8 cellular contexts compared by ENCODE assay signal in genomic region chr2:120222186-120223033, GRCh38. TPM values are rescaled to one million over a fixed set of nuclear protein-coding genes. Genes with fewer than 3 reads are reported as not detected.
DNase-seq lines count a peak whose midpoint lies in the region; ATAC-seq and TF ChIP-seq lines count a peak whose summit lies in the region.

No MANE protein-coding gene starts in this region.

- peaks cover 36% of the 10 kb centered on the region for H3K36me3 Mint-ChIP-seq in CD8-positive, alpha-beta T cell
- peaks cover 33% of the 10 kb centered on the region for H3K36me3 Mint-ChIP-seq in osteocyte (ENCODE audit: unreplicated experiment)

- peak overlapping the region; percentile 83 for H3K4me2 ChIP-seq in PC-9

- TF ChIP-seq CTCF in CD8-positive, alpha-beta T cell (IDR thresholded peaks at IDR 0.05) = no peak
- TF ChIP-seq CTCF in PC-9 (conservative IDR thresholded peaks at IDR 0.05) (no peak), osteocyte (IDR thresholded peaks at IDR 0.05) (no peak)

- H3K27me3 ChIP-seq in CD8-positive, alpha-beta T cell (ENCODE audit: insufficient read depth, low read length) = no peaks in the 10 kb centered on the region
- H3K27me3 ChIP-seq in PC-9 (ENCODE audit: insufficient read depth, low read depth) = no peaks in the 10 kb centered on the region
- no peaks in the 10 kb centered on the region for H3K27me3 ChIP-seq in esophagus (ENCODE audit: control insufficient read depth in 1 of 2, insufficient read depth in 2 of 2, low read length in 2 of 2)

- H3K9me3 ChIP-seq in CD8-positive, alpha-beta T cell (ENCODE audit: low read length) = no peaks in the 10 kb centered on the region
- H3K9me3 ChIP-seq in PC-9 (ENCODE audit: insufficient read depth, low read depth) (no peaks in the 10 kb centered on the region), esophagus (ENCODE audit: control insufficient read depth in 2 of 2, insufficient read depth in 1 of 2, low read depth in 1 of 2, low read length in 1 of 2) (peaks cover 0 to 6% of the 10 kb centered on the region in 2 donors)

- BruUV-seq in PC-9 (replicated peaks; lab: Mats Ljungman, UMichigan) = no TSS peak

- H3K27me3 Mint-ChIP-seq in CD8-positive, alpha-beta T cell (ENCODE audit: low read depth) = no peaks in the 10 kb centered on the region
- H3K27me3 Mint-ChIP-seq in osteocyte (ENCODE audit: unreplicated experiment) = peaks cover 3% of the 10 kb centered on the region

- H3K36me3 ChIP-seq in CD8-positive, alpha-beta T cell (ENCODE audit: insufficient read depth, low read length) = no peaks in the 10 kb centered on the region
- H3K36me3 ChIP-seq in PC-9 (ENCODE audit: low read depth) (no peaks in the 10 kb centered on the region; the same call in 1 of the 2 replicates), esophagus (ENCODE audit: control insufficient read depth in 2 of 2, insufficient read depth in 2 of 2, low read length in 1 of 2) (no peaks in the 10 kb centered on the region)

- H3K9me2 ChIP-seq in PC-9 (ENCODE audit: insufficient read depth) = no peaks in the 10 kb centered on the region

- H3K79me2 ChIP-seq in PC-9 (ENCODE audit: low read depth) = peaks cover 47% of the 10 kb centered on the region

- no peak for DNase-seq in CD8-positive, alpha-beta T cell
- DNase-seq in PC-9 = no peak
- DNase-seq in osteocyte (ENCODE audit: extremely low spot score, unreplicated experiment) = no peak
- DNase-seq in kidney tubule cell (ENCODE audit: low spot score) = no peak
- DNase-seq in dedifferentiated amniotic fluid mesenchymal stem cell (ENCODE audit: extremely low spot score) = no peak
- no peak for DNase-seq in NCI-H187 (lab: John Stamatoyannopoulos, UW)

- H3K27ac Mint-ChIP-seq in CD8-positive, alpha-beta T cell = peak overlapping the region; percentile 93
- H3K27ac Mint-ChIP-seq in osteocyte (ENCODE audit: unreplicated experiment) = peak overlapping the region; percentile 76

- POLR2A ChIA-PET in CD8-positive, alpha-beta T cell (lab: Charles Lee) = interaction anchor here (0.9 to 2.7 kb wide), 4 partner anchors 10 to 46 kb away, joined by 4 to 18 read pairs (median 6); partner anchors contain the start of gene RALB
- POLR2A ChIA-PET in PC-9 (lab: Charles Lee; ENCODE audit: unreplicated experiment) = interaction anchor here (0.5 to 1.2 kb wide), 8 partner anchors 10 to 463 kb away, joined by 3 to 11 read pairs (median 4); partner anchors contain the start of genes PTPN4 and RALB

- ATAC-seq in CD8-positive, alpha-beta T cell = peak; percentile 13
- no peak for ATAC-seq in GM18858 (IDR thresholded peaks at IDR 0.05; ENCODE audit: unreplicated experiment)

- peaks cover 9% of the 10 kb centered on the region for H3K9me3 Mint-ChIP-seq in CD8-positive, alpha-beta T cell
- no peaks in the 10 kb centered on the region for H3K9me3 Mint-ChIP-seq in osteocyte (ENCODE audit: unreplicated experiment)

- H3K4me1 Mint-ChIP-seq in CD8-positive, alpha-beta T cell (ENCODE audit: low read depth) = peaks cover 54% of the 10 kb centered on the region
- H3K4me1 Mint-ChIP-seq in osteocyte (ENCODE audit: unreplicated experiment) = peaks cover 22% of the 10 kb centered on the region

- H3K4me1 ChIP-seq in CD8-positive, alpha-beta T cell (ENCODE audit: insufficient read depth, low read length) = peaks cover 31% of the 10 kb centered on the region
- peaks cover 45% of the 10 kb centered on the region for H3K4me1 ChIP-seq in PC-9 (replicated peaks; ENCODE audit: insufficient read depth)
- H3K4me1 ChIP-seq in esophagus (ENCODE audit: control insufficient read depth in 2 of 2, insufficient read depth in 2 of 2, low read length in 1 of 2) = peaks cover 11 to 12% of the 10 kb centered on the region in 2 donors

- intact Hi-C loops in CD8-positive, alpha-beta T cell (cut with DNase I, micrococcal nuclease) = loop anchor here (1.0 to 10.0 kb wide), 11 partner anchors 10 to 858 kb away; partner anchors contain the start of genes PTPN4 (in 2 of the 2), RALB (in 2 of the 2), TMEM177 (in 2 of the 2) and C2orf76 (in 1 of the 2)
- intact Hi-C loops in PC-9 (cut with micrococcal nuclease; ENCODE audit: unreplicated experiment) = loop anchor here (1.0 to 2.0 kb wide), 3 partner anchors 16 to 69 kb away; partner anchors contain the start of gene RALB

- CTCF ChIA-PET in CD8-positive, alpha-beta T cell (lab: Charles Lee) = interaction anchor here (0.9 to 1.0 kb wide), 3 partner anchors 9 to 46 kb away, joined by 3 read pairs; no protein-coding TSS in a partner anchor
- CTCF ChIA-PET in PC-9 (lab: Charles Lee) = interaction anchor here (0.6 to 1.4 kb wide), 5 partner anchors 17 to 844 kb away, joined by 3 to 7 read pairs (median 4); partner anchors contain the start of genes EPB41L5 and RALB

- peaks cover 21% of the 10 kb centered on the region for H4K20me1 ChIP-seq in PC-9 (ENCODE audit: insufficient read depth)

- 78 to 87% methylated on average over 40 to 49 of the region's 49 CpGs for WGBS in esophagus, 2 donors

- peak overlapping the region; percentile 95 for H3K27ac ChIP-seq in CD8-positive, alpha-beta T cell (ENCODE audit: low read depth, low read length)
- H3K27ac ChIP-seq in PC-9 (peak overlapping the region; percentile 73; the same call in 1 of the 2 replicates), esophagus (ENCODE audit: low read depth in 2 of 2, low read length in 1 of 2) (peak overlapping the region; percentile 88 to 96)

- H3K4me3 ChIP-seq in CD8-positive, alpha-beta T cell (ENCODE audit: low read depth, low read length) = peak overlapping the region; percentile 87
- H3K4me3 ChIP-seq in PC-9 (peak overlapping the region; percentile 72; the same call in 1 of the 2 replicates), esophagus (ENCODE audit: low read depth in 1 of 2, low read length in 2 of 2) (peak overlapping the region; percentile 41 to 71)

- H2AFZ ChIP-seq in PC-9 = peak overlapping the region; percentile 41

- peak overlapping the region; percentile 79 for H3K4me3 Mint-ChIP-seq in CD8-positive, alpha-beta T cell
- H3K4me3 Mint-ChIP-seq in osteocyte (ENCODE audit: unreplicated experiment) = peak overlapping the region; percentile 71

- no peaks in the 10 kb centered on the region; the same call in 1 of the 2 replicates for H3F3A ChIP-seq in PC-9 (ENCODE audit: insufficient read depth, low read depth)

RNA-seq across cellular contexts. Expression of gene TMEM185B, which starts 0.8 kb away (rescaled TPM):
- total RNA-seq in CD8-positive, alpha-beta T cell = 10 to 100 TPM; 21.3 to 23.5 TPM
- total RNA-seq in PC-9 (2021) (23.5 and 30.3 TPM in 2 replicates), osteocyte (35.9 and 41.2 TPM in 2 replicates)
- polyA plus RNA-seq in esophagus = 1 to 10 TPM; 3.6 to 8.8 TPM

RNA-seq across cellular contexts. Expression of gene RALB, which starts 30.2 kb away (rescaled TPM):
- 1 to 10 TPM; 3.1 to 3.2 TPM for total RNA-seq in CD8-positive, alpha-beta T cell
- total RNA-seq in PC-9 (2021) = 74.2 and 86.6 TPM in 2 replicates
- 10 to 100 TPM; 37.1 to 62.4 TPM for polyA plus RNA-seq in esophagus
- total RNA-seq in osteocyte = 25.4 and 26.7 TPM in 2 replicates
